17 cellular contexts compared by ENCODE assay signal in the genomic region with DNA sequence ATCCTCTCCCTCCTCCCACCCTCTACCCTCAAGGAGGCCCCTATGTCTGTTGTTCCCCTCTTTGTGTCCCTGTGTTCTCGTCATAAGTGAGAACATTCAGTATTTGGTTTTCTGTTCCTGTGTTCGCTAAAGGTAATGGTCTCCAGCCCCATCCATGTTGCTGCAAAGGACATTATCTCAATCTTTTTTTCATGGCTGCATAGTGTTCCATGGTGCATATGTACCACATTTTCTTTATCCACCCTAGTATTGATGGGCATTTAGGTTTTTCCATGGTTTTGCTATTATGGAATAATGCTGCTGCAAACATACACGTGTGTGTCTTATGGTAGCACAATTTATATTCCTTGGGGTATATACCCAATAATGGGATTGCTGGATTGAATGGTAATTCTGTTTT.
"Had no signal": no experiment of that assay in that cellular context is flagged by ENCODE, and none has a peak within 500 bp of the region (broad histone marks: within the 10 kb centered on the region; RNA-seq: fewer than 3 reads in every experiment).

No MANE protein-coding gene starts in this region.

- H3K4me1 ChIP-seq: psoas muscle, testis had no signal

- FAIRE-seq: colon had no signal

- H3K9me3 Mint-ChIP-seq: activated T-helper 1 cell treated with anti-CD3 and anti-CD28 coated beads, Interleukin-12 subunit alpha, Interleukin-12 subunit beta, Interleukin-2, Interleukin-4 antibody, amounts not matched to agents 30 ng/mL and 10 ng/mL and 1 ng/mL, durations not matched to agents 14 hours and 24 hours and 36 hours; brain; memory B cell; type B pancreatic cell had no signal

- H3K27ac Mint-ChIP-seq: activated T-helper 1 cell treated with anti-CD3 and anti-CD28 coated beads, Interleukin-12 subunit alpha, Interleukin-12 subunit beta, Interleukin-2, Interleukin-4 antibody, amounts not matched to agents 30 ng/mL and 10 ng/mL and 1 ng/mL, durations not matched to agents 14 hours and 24 hours and 36 hours; brain; type B pancreatic cell had no signal

- H3K4me2 ChIP-seq: hepatocyte had no signal

- DNase-seq: activated gamma-delta T cell treated with Interleukin-2 at 50 U/mL for 16 hours; anterior cingulate cortex; central memory CD4-positive, alpha-beta T cell; dorsolateral prefrontal cortex; foreskin keratinocyte; ovary; psoas muscle; right cardiac atrium; stimulated activated CD4-positive, alpha-beta T cell treated with anti-CD3 and anti-CD28 coated beads, Interleukin-2, amount 100 ng/mL, for 24 hours; stomach; testis had no signal

- ATAC-seq: foreskin keratinocyte, psoas muscle had no signal

- H3K27me3 Mint-ChIP-seq: brain, memory B cell, type B pancreatic cell had no signal

- H3K27ac ChIP-seq: dorsolateral prefrontal cortex, foreskin keratinocyte, hepatocyte, ovary, psoas muscle, stomach, testis had no signal

- H3K4me3 Mint-ChIP-seq: activated T-helper 1 cell treated with anti-CD3 and anti-CD28 coated beads, Interleukin-12 subunit alpha, Interleukin-12 subunit beta, Interleukin-2, Interleukin-4 antibody, amounts not matched to agents 30 ng/mL and 10 ng/mL and 1 ng/mL, durations not matched to agents 14 hours and 24 hours and 36 hours; brain; memory B cell; type B pancreatic cell had no signal

- H3K27me3 ChIP-seq: dorsolateral prefrontal cortex, foreskin keratinocyte, hepatocyte, ovary, stomach, testis had no signal

- H3K4me3 ChIP-seq: dorsolateral prefrontal cortex, hepatocyte, ovary, psoas muscle, stomach, testis had no signal

- H3K9me3 ChIP-seq: ovary, psoas muscle, stomach, testis had no signal

- H2AFZ ChIP-seq: hepatocyte had no signal

- H3K36me3 ChIP-seq: ovary had no signal
